15 cellular contexts compared by ENCODE assay signal in genomic region chr9:101307524-101308213, GRCh38.
DNase-seq lines count a peak whose midpoint lies in the region; ATAC-seq and TF ChIP-seq lines count a peak whose summit lies in the region.
"Had no signal": no experiment of that assay in that cellular context is flagged by ENCODE, and none has a peak within 500 bp of the region (broad histone marks: within the 10 kb centered on the region; RNA-seq: fewer than 3 reads in every experiment).

No MANE protein-coding gene starts in this region.

- no peaks in the 10 kb centered on the region for H3K9me3 ChIP-seq in SK-N-SH
- no peaks in the 10 kb centered on the region for H3K9me3 ChIP-seq in adipocyte (ENCODE audit: control insufficient read depth, low read length)
- no peaks in the 10 kb centered on the region for H3K9me3 ChIP-seq in colonic mucosa

- no peaks in the 10 kb centered on the region for H3K36me3 ChIP-seq in SK-N-SH (replicated peaks in 1 of 2; ENCODE audit: control insufficient read depth in 1 of 2, insufficient read depth in 2 of 2, low read length in 1 of 2)
- H3K36me3 ChIP-seq in adipocyte (ENCODE audit: control insufficient read depth, insufficient read depth, low read length, severe bottlenecking): no peaks in the 10 kb centered on the region
- no peaks in the 10 kb centered on the region for H3K36me3 ChIP-seq in colonic mucosa

- no peaks in the 10 kb centered on the region for H3K4me1 Mint-ChIP-seq in glutamatergic neuron (ENCODE audit: low read depth, unreplicated experiment)
- H3K4me1 Mint-ChIP-seq: CD4-positive, CD25-positive, alpha-beta regulatory T cell had no signal

- no peak overlapping the region for H2AFZ ChIP-seq in SK-N-SH (ENCODE audit: low read depth)

- H3K4me2 ChIP-seq in SK-N-SH: no peak overlapping the region

- no peaks in the 10 kb centered on the region for H3K36me3 Mint-ChIP-seq in glutamatergic neuron (ENCODE audit: unreplicated experiment)
- H3K36me3 Mint-ChIP-seq: CD4-positive, CD25-positive, alpha-beta regulatory T cell had no signal

- no peak overlapping the region for H3K4me3 ChIP-seq in SK-N-SH (ENCODE audit: low read depth in 2 of 2, low read length in 1 of 2)
- no peak overlapping the region for H3K4me3 ChIP-seq in adipocyte (ENCODE audit: low read length)
- no peak overlapping the region for H3K4me3 ChIP-seq in colonic mucosa
- H3K4me3 ChIP-seq: K562, SK-N-MC had no signal

- DNase-seq in SK-N-SH (no peak), adipocyte (ENCODE audit: low read depth) (peak; percentile 4), foreskin keratinocyte (peak; percentile 69 to 83), colonic mucosa (no peak), glutamatergic neuron (no peak)
- DNase-seq: ACHN; Calu3; CD4-positive, CD25-positive, alpha-beta regulatory T cell; NCI-H510A treated with DMSO at 0.1 percent for 48 hours; NK-92 treated with Interleukin-12 subunit alpha and Interleukin-12 subunit beta, amount 100 ng/mL, for 24 hours; OCI-M1 had no signal

- TF ChIP-seq EP300 in SK-N-SH (IDR thresholded peaks at IDR 0.05; ENCODE audit: borderline replicate concordance in 1 of 2, low read depth in 1 of 2, low read length in 1 of 2): no peak

- ATAC-seq in SK-N-SH treated with all-trans-retinoic acid at 6 μM for 48 hours (0 out of 3 replicates have a peak, but pooled peaks have one; percentile 28), foreskin keratinocyte (peak; percentile 89), GM21825 (IDR thresholded peaks at IDR 0.05; ENCODE audit: unreplicated experiment) (no peak)
- ATAC-seq: K562 had no signal

- no peak for TF ChIP-seq RAD21 in SK-N-SH (IDR thresholded peaks at IDR 0.05; ENCODE audit: low read length)

- no peaks in the 10 kb centered on the region for H3K79me2 ChIP-seq in SK-N-SH (ENCODE audit: insufficient read depth)

- H3K4me1 ChIP-seq in SK-N-SH (ENCODE audit: control insufficient read depth in 1 of 2, insufficient read depth in 2 of 2, low read depth in 1 of 2, low read length in 1 of 2): peaks cover 0 to 7% of the 10 kb centered on the region in 2 experiments; a peak in 2 of 4 replicates
- peaks cover 4% of the 10 kb centered on the region for H3K4me1 ChIP-seq in adipocyte (ENCODE audit: control insufficient read depth, insufficient read depth, low read length)
- peaks cover 13% of the 10 kb centered on the region for H3K4me1 ChIP-seq in foreskin keratinocyte
- H3K4me1 ChIP-seq in colonic mucosa: no peaks in the 10 kb centered on the region

- no peaks in the 10 kb centered on the region for H3F3A ChIP-seq in SK-N-SH (replicated peaks; ENCODE audit: insufficient read depth)

- H3K9ac ChIP-seq in SK-N-SH (no peak overlapping the region), adipocyte (ENCODE audit: low read length) (no peak overlapping the region), colonic mucosa (ENCODE audit: low read depth in 2 of 2, low read length in 2 of 2) (no peak overlapping the region)

- TF ChIP-seq CTCF in SK-N-SH (IDR thresholded peaks at IDR 0.05): no peak
- no peak for TF ChIP-seq CTCF in foreskin keratinocyte (conservative IDR thresholded peaks at IDR 0.05)
- no peak for TF ChIP-seq CTCF in colonic mucosa (IDR thresholded peaks at IDR 0.05)
- no peak for TF ChIP-seq CTCF in glutamatergic neuron (IDR thresholded peaks at IDR 0.05; ENCODE audit: partially characterized antibody, unreplicated experiment)

- H3K27ac ChIP-seq in SK-N-SH (ENCODE audit: low read depth in 2 of 2, low read length in 1 of 2) (no peak overlapping the region), foreskin keratinocyte (peak overlapping the region; percentile 28), colonic mucosa (no peak overlapping the region)
- H3K27ac ChIP-seq: SK-N-MC had no signal

- no peaks in the 10 kb centered on the region for H3K9me2 ChIP-seq in SK-N-SH

- WGBS in SK-N-SH (ENCODE audit: low lambda C conversion rate): 21% methylated on average over 3 of the region's 3 CpGs

- H3K27me3 ChIP-seq in SK-N-SH (ENCODE audit: insufficient read depth) (peaks cover 11% of the 10 kb centered on the region), adipocyte (replicated peaks; ENCODE audit: control insufficient read depth, insufficient read depth, low read length) (peaks cover 54% of the 10 kb centered on the region), foreskin keratinocyte (no peaks in the 10 kb centered on the region), colonic mucosa (no peaks in the 10 kb centered on the region)

- no peak overlapping the region for H3K27ac Mint-ChIP-seq in glutamatergic neuron (ENCODE audit: unreplicated experiment)
- H3K27ac Mint-ChIP-seq: CD4-positive, CD25-positive, alpha-beta regulatory T cell had no signal

- no peaks in the 10 kb centered on the region for H3K9me3 Mint-ChIP-seq in glutamatergic neuron (ENCODE audit: unreplicated experiment)
- H3K9me3 Mint-ChIP-seq: CD4-positive, CD25-positive, alpha-beta regulatory T cell had no signal

- no peaks in the 10 kb centered on the region for H3K27me3 Mint-ChIP-seq in glutamatergic neuron (ENCODE audit: unreplicated experiment)

- no peaks in the 10 kb centered on the region for H4K20me1 ChIP-seq in SK-N-SH (ENCODE audit: insufficient read depth)

- no peak overlapping the region for H3K4me3 Mint-ChIP-seq in glutamatergic neuron (ENCODE audit: unreplicated experiment)
- H3K4me3 Mint-ChIP-seq: CD4-positive, CD25-positive, alpha-beta regulatory T cell had no signal

- intact Hi-C loops in colonic mucosa (cut with DNase I): loop anchor here (5.0 kb wide), 1 partner anchor 705 kb away; no protein-coding TSS in a partner anchor

- POLR2A ChIA-PET in SK-N-SH (lab: Yijun Ruan, JAX): interaction anchor here (0.5 kb wide), 1 partner anchor 221 kb away, joined by 4 read pairs; no protein-coding TSS in a partner anchor

- CTCF ChIA-PET in SK-N-SH (lab: Yijun Ruan, JAX): interaction anchor here (0.9 to 2.2 kb wide), 3 partner anchors 188 to 705 kb away, joined by 3 to 7 read pairs (median 3); no protein-coding TSS in a partner anchor

TF ChIP-seq in SK-N-SH treated with all-trans-retinoic acid at 6 μM for 48 hours, 23 proteins besides CTCF, POLR2A, EP300 and RAD21 (continues in another document):
- TF ChIP-seq, protein P1, sequence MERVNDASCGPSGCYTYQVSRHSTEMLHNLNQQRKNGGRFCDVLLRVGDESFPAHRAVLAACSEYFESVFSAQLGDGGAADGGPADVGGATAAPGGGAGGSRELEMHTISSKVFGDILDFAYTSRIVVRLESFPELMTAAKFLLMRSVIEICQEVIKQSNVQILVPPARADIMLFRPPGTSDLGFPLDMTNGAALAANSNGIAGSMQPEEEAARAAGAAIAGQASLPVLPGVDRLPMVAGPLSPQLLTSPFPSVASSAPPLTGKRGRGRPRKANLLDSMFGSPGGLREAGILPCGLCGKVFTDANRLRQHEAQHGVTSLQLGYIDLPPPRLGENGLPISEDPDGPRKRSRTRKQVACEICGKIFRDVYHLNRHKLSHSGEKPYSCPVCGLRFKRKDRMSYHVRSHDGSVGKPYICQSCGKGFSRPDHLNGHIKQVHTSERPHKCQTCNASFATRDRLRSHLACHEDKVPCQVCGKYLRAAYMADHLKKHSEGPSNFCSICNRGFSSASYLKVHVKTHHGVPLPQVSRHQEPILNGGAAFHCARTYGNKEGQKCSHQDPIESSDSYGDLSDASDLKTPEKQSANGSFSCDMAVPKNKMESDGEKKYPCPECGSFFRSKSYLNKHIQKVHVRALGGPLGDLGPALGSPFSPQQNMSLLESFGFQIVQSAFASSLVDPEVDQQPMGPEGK (CRISPR knock-in tag; IDR thresholded peaks at IDR 0.05; ENCODE audit: borderline replicate concordance): no peak
- TF ChIP-seq TOX (CRISPR knock-in tag; IDR thresholded peaks at IDR 0.05; ENCODE audit: borderline replicate concordance) (no peak), PPARA (CRISPR knock-in tag; IDR thresholded peaks at IDR 0.05; ENCODE audit: borderline replicate concordance) (no peak)

TF ChIP-seq in SK-N-SH, 30 proteins besides CTCF, POLR2A, EP300 and RAD21:
- TF ChIP-seq RXRA (IDR thresholded peaks at IDR 0.05; ENCODE audit: borderline replicate concordance, low read depth): no peak
- TF ChIP-seq, protein P2, sequence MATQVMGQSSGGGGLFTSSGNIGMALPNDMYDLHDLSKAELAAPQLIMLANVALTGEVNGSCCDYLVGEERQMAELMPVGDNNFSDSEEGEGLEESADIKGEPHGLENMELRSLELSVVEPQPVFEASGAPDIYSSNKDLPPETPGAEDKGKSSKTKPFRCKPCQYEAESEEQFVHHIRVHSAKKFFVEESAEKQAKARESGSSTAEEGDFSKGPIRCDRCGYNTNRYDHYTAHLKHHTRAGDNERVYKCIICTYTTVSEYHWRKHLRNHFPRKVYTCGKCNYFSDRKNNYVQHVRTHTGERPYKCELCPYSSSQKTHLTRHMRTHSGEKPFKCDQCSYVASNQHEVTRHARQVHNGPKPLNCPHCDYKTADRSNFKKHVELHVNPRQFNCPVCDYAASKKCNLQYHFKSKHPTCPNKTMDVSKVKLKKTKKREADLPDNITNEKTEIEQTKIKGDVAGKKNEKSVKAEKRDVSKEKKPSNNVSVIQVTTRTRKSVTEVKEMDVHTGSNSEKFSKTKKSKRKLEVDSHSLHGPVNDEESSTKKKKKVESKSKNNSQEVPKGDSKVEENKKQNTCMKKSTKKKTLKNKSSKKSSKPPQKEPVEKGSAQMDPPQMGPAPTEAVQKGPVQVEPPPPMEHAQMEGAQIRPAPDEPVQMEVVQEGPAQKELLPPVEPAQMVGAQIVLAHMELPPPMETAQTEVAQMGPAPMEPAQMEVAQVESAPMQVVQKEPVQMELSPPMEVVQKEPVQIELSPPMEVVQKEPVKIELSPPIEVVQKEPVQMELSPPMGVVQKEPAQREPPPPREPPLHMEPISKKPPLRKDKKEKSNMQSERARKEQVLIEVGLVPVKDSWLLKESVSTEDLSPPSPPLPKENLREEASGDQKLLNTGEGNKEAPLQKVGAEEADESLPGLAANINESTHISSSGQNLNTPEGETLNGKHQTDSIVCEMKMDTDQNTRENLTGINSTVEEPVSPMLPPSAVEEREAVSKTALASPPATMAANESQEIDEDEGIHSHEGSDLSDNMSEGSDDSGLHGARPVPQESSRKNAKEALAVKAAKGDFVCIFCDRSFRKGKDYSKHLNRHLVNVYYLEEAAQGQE (IDR thresholded peaks at IDR 0.05; ENCODE audit: low read depth, low read length): no peak
- TF ChIP-seq, protein P3, sequence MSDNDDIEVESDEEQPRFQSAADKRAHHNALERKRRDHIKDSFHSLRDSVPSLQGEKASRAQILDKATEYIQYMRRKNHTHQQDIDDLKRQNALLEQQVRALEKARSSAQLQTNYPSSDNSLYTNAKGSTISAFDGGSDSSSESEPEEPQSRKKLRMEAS (IDR thresholded peaks at IDR 0.05; ENCODE audit: low read depth): no peak

Comparison
In these comparisons a context has a peak if more than half of its experiments do, and no peak if none do; other contexts are left out.
1. DNase-seq: peak in adipocyte (single experiment) and foreskin keratinocyte (2 of 2); none in SK-N-SH (single experiment), colonic mucosa (single experiment) and glutamatergic neuron (single experiment).